ENCODE assay signal across 1 cellular context in genomic region chr3:15299036-15299435, GRCh38.
TF ChIP-seq lines count a peak whose summit lies in the region.

No MANE protein-coding gene starts in this region.

TF ChIP-seq in K562, 482 proteins besides CTCF, POLR2A, EP300 and RAD21 (continued from another document and continues in another):
- TF ChIP-seq E2F8 (IDR thresholded peaks at IDR 0.05; ENCODE audit: low read depth, partially characterized antibody) (no peak), ZNF140 (CRISPR knock-in tag; IDR thresholded peaks at IDR 0.05) (no peak), E2F3 (CRISPR knock-in tag; IDR thresholded peaks at IDR 0.05) (no peak), KDM1A (IDR thresholded peaks at IDR 0.05) (peak; percentile 62 to 65; a peak in 3 of 4 replicates), ZNF75A (CRISPR knock-in tag; IDR thresholded peaks at IDR 0.05) (no peak), DPF2 (IDR thresholded peaks at IDR 0.05) (0 out of 2 replicates have a peak, but pooled peaks have one; percentile 29), OTX1 (CRISPR knock-in tag; IDR thresholded peaks at IDR 0.05) (no peak), ZNF586 (CRISPR knock-in tag; conservative IDR thresholded peaks at IDR 0.05) (no peak), ZNF668 (CRISPR knock-in tag; IDR thresholded peaks at IDR 0.05) (no peak), FOXA3 (CRISPR knock-in tag; conservative IDR thresholded peaks at IDR 0.05 in 1 of 2, IDR thresholded peaks at IDR 0.05 in 1 of 2) (no peak), RBFOX2 (IDR thresholded peaks at IDR 0.05; ENCODE audit: low read depth, low read length) (no peak), ZNF347 (CRISPR knock-in tag; IDR thresholded peaks at IDR 0.05; ENCODE audit: low read depth) (no peak), CHD2 (IDR thresholded peaks at IDR 0.05; ENCODE audit: low read depth, low read length) (no peak), NCOA4 (IDR thresholded peaks at IDR 0.05; ENCODE audit: partially characterized antibody) (no peak), ARID1B (IDR thresholded peaks at IDR 0.05) (peak; percentile 60), LEF1 (IDR thresholded peaks at IDR 0.05) (no peak), ZNF133 (CRISPR knock-in tag; IDR thresholded peaks at IDR 0.05) (no peak), ZBTB12 (CRISPR knock-in tag; IDR thresholded peaks at IDR 0.05) (no peak), GABPB2 (CRISPR knock-in tag; conservative IDR thresholded peaks at IDR 0.05) (no peak), GATA2 (CRISPR knock-in tag; IDR thresholded peaks at IDR 0.05) (peak; percentile 53; the same call in 1 of the 2 replicates), GMEB1 (CRISPR knock-in tag; IDR thresholded peaks at IDR 0.05) (no peak), ZNF24 (IDR thresholded peaks at IDR 0.05) (peak; percentile 66), E2F1 (CRISPR knock-in tag; IDR thresholded peaks at IDR 0.05) (0 out of 2 replicates have a peak, but pooled peaks have one; percentile 25), KDM5B (IDR thresholded peaks at IDR 0.05; ENCODE audit: insufficient replicate concordance, low read depth, low read length) (no peak), KAT8 (IDR thresholded peaks at IDR 0.05; ENCODE audit: low read depth) (no peak), CREB3L1 (IDR thresholded peaks at IDR 0.05; ENCODE audit: borderline replicate concordance, low read depth) (no peak), TEAD1 (CRISPR knock-in tag; IDR thresholded peaks at IDR 0.05) (no peak), TFAP4 (CRISPR knock-in tag; IDR thresholded peaks at IDR 0.05; ENCODE audit: borderline replicate concordance) (peak; percentile 44; the same call in 1 of the 2 replicates), NFATC3 (IDR thresholded peaks at IDR 0.05) (no peak), CBFA2T2 (conservative IDR thresholded peaks at IDR 0.05) (peak; percentile 31; the same call in 1 of the 2 replicates), TEAD4 (IDR thresholded peaks at IDR 0.05; ENCODE audit: low read length) (peak; percentile 52; the same call in 1 of the 2 replicates), TEAD4 (CRISPR knock-in tag; IDR thresholded peaks at IDR 0.05; ENCODE audit: borderline replicate concordance) (no peak), CBX2 (IDR thresholded peaks at IDR 0.05; ENCODE audit: insufficient read depth, low read length, poor library complexity, severe bottlenecking) (no peak), ZNF740 (CRISPR knock-in tag; IDR thresholded peaks at IDR 0.05) (no peak), ZNF740 (tag; IDR thresholded peaks at IDR 0.05) (no peak), POLR2AphosphoS2 (IDR thresholded peaks at IDR 0.05; ENCODE audit: low read length) (no peak), TAF7 (tag; IDR thresholded peaks at IDR 0.05) (no peak), NR4A1 (CRISPR knock-in tag; IDR thresholded peaks at IDR 0.05) (no peak), NR4A1 (tag; IDR thresholded peaks at IDR 0.05) (0 out of 2 replicates have a peak, but pooled peaks have one; percentile 27), MBD1 (CRISPR knock-in tag; IDR thresholded peaks at IDR 0.05) (no peak), SMAD4 (CRISPR knock-in tag; conservative IDR thresholded peaks at IDR 0.05) (0 out of 2 replicates have a peak, but pooled peaks have one; percentile 27), TFAM (CRISPR knock-in tag; conservative IDR thresholded peaks at IDR 0.05) (no peak), SRSF9 (IDR thresholded peaks at IDR 0.05; ENCODE audit: borderline replicate concordance, low read depth, low read length) (no peak), TAF9B (IDR thresholded peaks at IDR 0.05; ENCODE audit: partially characterized antibody) (no peak), EZH2 (IDR thresholded peaks at IDR 0.05; ENCODE audit: borderline replicate concordance, low read depth, low read length) (no peak), CBFA2T3 (IDR thresholded peaks at IDR 0.05) (peak; percentile 71), SIN3A (IDR thresholded peaks at IDR 0.05; ENCODE audit: borderline replicate concordance in 2 of 2, control insufficient read depth in 1 of 2, low read depth in 2 of 2, low read length in 2 of 2) (no peak), ERF (CRISPR knock-in tag; IDR thresholded peaks at IDR 0.05) (no peak)
- TF ChIP-seq, protein P1, sequence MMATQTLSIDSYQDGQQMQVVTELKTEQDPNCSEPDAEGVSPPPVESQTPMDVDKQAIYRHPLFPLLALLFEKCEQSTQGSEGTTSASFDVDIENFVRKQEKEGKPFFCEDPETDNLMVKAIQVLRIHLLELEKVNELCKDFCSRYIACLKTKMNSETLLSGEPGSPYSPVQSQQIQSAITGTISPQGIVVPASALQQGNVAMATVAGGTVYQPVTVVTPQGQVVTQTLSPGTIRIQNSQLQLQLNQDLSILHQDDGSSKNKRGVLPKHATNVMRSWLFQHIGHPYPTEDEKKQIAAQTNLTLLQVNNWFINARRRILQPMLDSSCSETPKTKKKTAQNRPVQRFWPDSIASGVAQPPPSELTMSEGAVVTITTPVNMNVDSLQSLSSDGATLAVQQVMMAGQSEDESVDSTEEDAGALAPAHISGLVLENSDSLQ (IDR thresholded peaks at IDR 0.05) = 0 out of 2 replicates have a peak, but pooled peaks have one; percentile 6
- TF ChIP-seq, protein P2, sequence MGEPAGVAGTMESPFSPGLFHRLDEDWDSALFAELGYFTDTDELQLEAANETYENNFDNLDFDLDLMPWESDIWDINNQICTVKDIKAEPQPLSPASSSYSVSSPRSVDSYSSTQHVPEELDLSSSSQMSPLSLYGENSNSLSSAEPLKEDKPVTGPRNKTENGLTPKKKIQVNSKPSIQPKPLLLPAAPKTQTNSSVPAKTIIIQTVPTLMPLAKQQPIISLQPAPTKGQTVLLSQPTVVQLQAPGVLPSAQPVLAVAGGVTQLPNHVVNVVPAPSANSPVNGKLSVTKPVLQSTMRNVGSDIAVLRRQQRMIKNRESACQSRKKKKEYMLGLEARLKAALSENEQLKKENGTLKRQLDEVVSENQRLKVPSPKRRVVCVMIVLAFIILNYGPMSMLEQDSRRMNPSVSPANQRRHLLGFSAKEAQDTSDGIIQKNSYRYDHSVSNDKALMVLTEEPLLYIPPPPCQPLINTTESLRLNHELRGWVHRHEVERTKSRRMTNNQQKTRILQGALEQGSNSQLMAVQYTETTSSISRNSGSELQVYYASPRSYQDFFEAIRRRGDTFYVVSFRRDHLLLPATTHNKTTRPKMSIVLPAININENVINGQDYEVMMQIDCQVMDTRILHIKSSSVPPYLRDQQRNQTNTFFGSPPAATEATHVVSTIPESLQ (CRISPR knock-in tag; IDR thresholded peaks at IDR 0.05) = no peak
- TF ChIP-seq, protein P3, sequence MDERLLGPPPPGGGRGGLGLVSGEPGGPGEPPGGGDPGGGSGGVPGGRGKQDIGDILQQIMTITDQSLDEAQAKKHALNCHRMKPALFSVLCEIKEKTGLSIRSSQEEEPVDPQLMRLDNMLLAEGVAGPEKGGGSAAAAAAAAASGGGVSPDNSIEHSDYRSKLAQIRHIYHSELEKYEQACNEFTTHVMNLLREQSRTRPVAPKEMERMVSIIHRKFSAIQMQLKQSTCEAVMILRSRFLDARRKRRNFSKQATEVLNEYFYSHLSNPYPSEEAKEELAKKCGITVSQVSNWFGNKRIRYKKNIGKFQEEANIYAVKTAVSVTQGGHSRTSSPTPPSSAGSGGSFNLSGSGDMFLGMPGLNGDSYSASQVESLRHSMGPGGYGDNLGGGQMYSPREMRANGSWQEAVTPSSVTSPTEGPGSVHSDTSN (CRISPR knock-in tag; IDR thresholded peaks at IDR 0.05; ENCODE audit: low read depth) = no peak
- TF ChIP-seq, protein P3 (tag; conservative IDR thresholded peaks at IDR 0.05; ENCODE audit: low read depth) = no peak
